8 cellular contexts compared by ENCODE assay signal in genomic region chr5:177351392-177352329, GRCh38. TPM values are rescaled to one million over a fixed set of nuclear protein-coding genes. Genes with fewer than 3 reads are reported as not detected.
DNase-seq lines count a peak whose midpoint lies in the region; ATAC-seq and TF ChIP-seq lines count a peak whose summit lies in the region.

A gene with protein sequence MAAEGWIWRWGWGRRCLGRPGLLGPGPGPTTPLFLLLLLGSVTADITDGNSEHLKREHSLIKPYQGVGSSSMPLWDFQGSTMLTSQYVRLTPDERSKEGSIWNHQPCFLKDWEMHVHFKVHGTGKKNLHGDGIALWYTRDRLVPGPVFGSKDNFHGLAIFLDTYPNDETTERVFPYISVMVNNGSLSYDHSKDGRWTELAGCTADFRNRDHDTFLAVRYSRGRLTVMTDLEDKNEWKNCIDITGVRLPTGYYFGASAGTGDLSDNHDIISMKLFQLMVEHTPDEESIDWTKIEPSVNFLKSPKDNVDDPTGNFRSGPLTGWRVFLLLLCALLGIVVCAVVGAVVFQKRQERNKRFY (minus strand): TSS chr5:177351668. CDS start chr5:177351647, 21 bp downstream.

- peak; percentile 97 for DNase-seq in NCI-H82 (lab: John Stamatoyannopoulos, UW)
- DNase-seq in activated CD4-positive, alpha-beta T cell treated with anti-CD3 and anti-CD28 coated beads, Interleukin-2, amount 50 U/mL, for 48 hours, result peak; percentile 89 to 92
- peak; percentile 85 to 96 (median 95) for DNase-seq in dorsolateral prefrontal cortex
- DNase-seq in lower leg skin (ENCODE audit: low spot score in 2 of 2), result peak; percentile 94 to 99
- DNase-seq in stimulated activated CD4-positive, alpha-beta T cell treated with anti-CD3 and anti-CD28 coated beads, Interleukin-4, amount 100 ng/mL, for 48 hours (ENCODE audit: low read depth in 2 of 2), result peak; percentile 81 to 89

- ATAC-seq in GM19395 (IDR thresholded peaks at IDR 0.05; ENCODE audit: unreplicated experiment) (peak; percentile 97), HG03571 (IDR thresholded peaks at IDR 0.05; ENCODE audit: unreplicated experiment) (peak; percentile 94)

- peak within 1 kb of the TSS; percentile 63 to 100 (median 97) for H3K4me3 ChIP-seq in dorsolateral prefrontal cortex
- peak within 1 kb of the TSS; percentile 79 for H3K4me3 ChIP-seq in lower leg skin (ENCODE audit: low read depth, poor library complexity, severe bottlenecking)

- no peaks in the 10 kb centered on the region for H3K27me3 ChIP-seq in dorsolateral prefrontal cortex

- no peak for TF ChIP-seq POLR2A in lower leg skin (IDR thresholded peaks at IDR 0.05)

- intact Hi-C loops in dorsolateral prefrontal cortex (cut with DNase I), result loop anchor here (5.0 to 10.0 kb wide), 3 partner anchors 39 to 253 kb away; partner anchors contain the start of genes B4GALT7 (in 1 of the 2) and MXD3 (in 1 of the 2)
- intact Hi-C loops in lower leg skin (cut with DNase I; ENCODE audit: low total_unique reads), result no loop called here

- WGBS in lower leg skin, 2 donors, result 6 to 7% methylated on average over 55 of the region's 55 CpGs

- TF ChIP-seq CTCF in C4-2B (conservative IDR thresholded peaks at IDR 0.05) (no peak), dorsolateral prefrontal cortex (IDR thresholded peaks at IDR 0.05 in 54 of 56, conservative IDR thresholded peaks at IDR 0.05 in 2 of 56; ENCODE audit: low read depth in 1 of 56, partially characterized antibody in 56 of 56) (peak in 15 of 56 donors; percentile 8 to 35 (median 18)), lower leg skin (IDR thresholded peaks at IDR 0.05) (no peak)

- H3K27ac ChIP-seq in C4-2B (peak within 1 kb of the TSS; percentile 85), dorsolateral prefrontal cortex (peak within 1 kb of the TSS; percentile 72 to 99 (median 96))

RNA-seq across cellular contexts. Expression of the gene that starts here (rescaled TPM):
- 10 to 100 TPM; 37.8 to 73.4 (median 52.2) TPM for total RNA-seq in dorsolateral prefrontal cortex
- total RNA-seq in lower leg skin, result 100 to 1,000 TPM; 139 to 191 (median 166) TPM

Comparison
In these comparisons a context has a peak if more than half of its experiments do, and no peak if none do; other contexts are left out.
1. Peak in every context shown above with its lines: DNase-seq, ATAC-seq, H3K4me3 ChIP-seq and H3K27ac ChIP-seq.